ENCODE assay signal across 11 cellular contexts in genomic region chr2:144471316-144472045, GRCh38. TPM values are rescaled to one million over a fixed set of nuclear protein-coding genes. Genes with fewer than 3 reads are reported as not detected.
DNase-seq lines count a peak whose midpoint lies in the region; ATAC-seq, FAIRE-seq and TF ChIP-seq lines count a peak whose summit lies in the region.
"Had no signal": no experiment of that assay in that cellular context is flagged by ENCODE, and none has a peak within 500 bp of the region (broad histone marks: within the 10 kb centered on the region; RNA-seq: fewer than 3 reads in every experiment).

No MANE protein-coding gene starts in this region.

- H3K9me3 Mint-ChIP-seq in effector memory CD8-positive, alpha-beta T cell, result no peaks in the 10 kb centered on the region
- no peaks in the 10 kb centered on the region for H3K9me3 Mint-ChIP-seq in Calu3 (ENCODE audit: low read depth, unreplicated experiment)

- no peak overlapping the region for H2AFZ ChIP-seq in mammary epithelial cell (ENCODE audit: low read depth, low read length)

- BruUV-seq in mammary epithelial cell (replicated peaks; lab: Mats Ljungman, UMichigan) (no TSS peak), Calu3 (replicated peaks; lab: Mats Ljungman, UMichigan) (no TSS peak)

- H3K4me2 ChIP-seq in mammary epithelial cell (ENCODE audit: insufficient read depth, low read depth, low read length), result no peak overlapping the region

- in situ Hi-C loops in mammary epithelial cell (cut with MboI; ENCODE audit: low sequenced_read_pairs in 2 of 2), result no loop called here

- H3K4me3 ChIP-seq in GM12865 (ENCODE audit: low read depth, low read length) (no peak overlapping the region), mammary epithelial cell (replicated peaks in 1 of 3; ENCODE audit: insufficient read depth in 1 of 3, low read depth in 2 of 3, low read length in 3 of 3) (no peak overlapping the region), sigmoid colon (no peak overlapping the region)
- H3K4me3 ChIP-seq: lung, MG63 had no signal

- H3K36me3 ChIP-seq in mammary epithelial cell (ENCODE audit: insufficient read depth, low read length) (no peaks in the 10 kb centered on the region), sigmoid colon (no peaks in the 10 kb centered on the region)

- peak overlapping the region in 1 of 2 donors; percentile 56 for H3K27ac Mint-ChIP-seq in effector memory CD8-positive, alpha-beta T cell
- H3K27ac Mint-ChIP-seq in Calu3 (ENCODE audit: unreplicated experiment), result no peak overlapping the region

- H3K27me3 ChIP-seq in mammary epithelial cell (ENCODE audit: insufficient read depth, low read length), result no peaks in the 10 kb centered on the region
- H3K27me3 ChIP-seq in sigmoid colon, result no peaks in the 10 kb centered on the region
- H3K27me3 ChIP-seq: MG63 had no signal

- intact Hi-C loops in mammary epithelial cell (cut with micrococcal nuclease), result no loop called here
- intact Hi-C loops in sigmoid colon (cut with DNase I), result no loop called here
- intact Hi-C loops in Calu3 (cut with micrococcal nuclease; ENCODE audit: unreplicated experiment), result no loop called here

- H3K9me3 ChIP-seq in mammary epithelial cell (replicated peaks; ENCODE audit: insufficient read depth, low read length), result no peaks in the 10 kb centered on the region
- no peaks in the 10 kb centered on the region for H3K9me3 ChIP-seq in sigmoid colon
- H3K9me3 ChIP-seq: MG63 had no signal

- peak overlapping the region; percentile 4 to 49 for H3K4me3 Mint-ChIP-seq in effector memory CD8-positive, alpha-beta T cell
- no peak overlapping the region for H3K4me3 Mint-ChIP-seq in Calu3 (ENCODE audit: low read depth, unreplicated experiment)

- H3K4me1 Mint-ChIP-seq in effector memory CD8-positive, alpha-beta T cell (ENCODE audit: low read depth in 2 of 2), result peaks cover 18 to 44% of the 10 kb centered on the region in 2 donors
- no peaks in the 10 kb centered on the region for H3K4me1 Mint-ChIP-seq in Calu3 (ENCODE audit: low read depth, unreplicated experiment)

- no peaks in the 10 kb centered on the region for H3K27me3 Mint-ChIP-seq in effector memory CD8-positive, alpha-beta T cell
- no peaks in the 10 kb centered on the region for H3K27me3 Mint-ChIP-seq in Calu3 (ENCODE audit: unreplicated experiment)

- no peak for FAIRE-seq in frontal cortex (lab: Jason Lieb, UNC)

- H3K36me3 Mint-ChIP-seq in effector memory CD8-positive, alpha-beta T cell (ENCODE audit: insufficient read depth), result peaks cover 18% of the 10 kb centered on the region
- H3K36me3 Mint-ChIP-seq in Calu3 (ENCODE audit: insufficient read depth, unreplicated experiment), result no peaks in the 10 kb centered on the region

- DNase-seq in GM12865 (ENCODE audit: low read depth) (peak; percentile 47), frontal cortex (ENCODE audit: low spot score in 2 of 2) (no peak), mammary epithelial cell (no peak), sigmoid colon (no peak), Calu3 (no peak)
- no peak for DNase-seq in effector memory CD8-positive, alpha-beta T cell
- DNase-seq: DND-41, MG63 had no signal

- CTCF ChIA-PET in mammary epithelial cell (lab: Charles Lee; ENCODE audit: low non-redundant PET), result no interaction called here
- CTCF ChIA-PET in Calu3 (lab: Charles Lee), result no interaction called here

- no peaks in the 10 kb centered on the region for H3K79me2 ChIP-seq in mammary epithelial cell (ENCODE audit: insufficient read depth, low read length)

- no peak for TF ChIP-seq POLR2A in sigmoid colon (IDR thresholded peaks at IDR 0.05)

- no peak for TF ChIP-seq EP300 in sigmoid colon (IDR thresholded peaks at IDR 0.05)

- no peak for TF ChIP-seq CTCF in GM12865 (IDR thresholded peaks at IDR 0.05; ENCODE audit: insufficient read depth, low read depth, low read length, missing control alignments)
- no peak for TF ChIP-seq CTCF in mammary epithelial cell (conservative IDR thresholded peaks at IDR 0.05 in 1 of 2, IDR thresholded peaks at IDR 0.05 in 1 of 2; ENCODE audit: extremely low read depth in 1 of 2, insufficient read depth in 1 of 2, low read depth in 1 of 2, low read length in 2 of 2)
- no peak for TF ChIP-seq CTCF in sigmoid colon (IDR thresholded peaks at IDR 0.05)
- TF ChIP-seq CTCF in Calu3 (IDR thresholded peaks at IDR 0.05; ENCODE audit: unreplicated experiment), result no peak

- H3K27ac ChIP-seq in mammary epithelial cell (ENCODE audit: insufficient read depth, low read depth, low read length) (no peak overlapping the region), sigmoid colon (no peak overlapping the region)

- ATAC-seq in GM21360 (IDR thresholded peaks at IDR 0.05; ENCODE audit: unreplicated experiment) (peak; percentile 63), HG03196 (IDR thresholded peaks at IDR 0.05; ENCODE audit: unreplicated experiment) (peak; percentile 70)
- peak; percentile 70 for ATAC-seq in effector memory CD8-positive, alpha-beta T cell (replicated peaks)

- H4K20me1 ChIP-seq in mammary epithelial cell (ENCODE audit: insufficient read depth, low read length), result no peaks in the 10 kb centered on the region

- dilution Hi-C loops in mammary epithelial cell (cut with HindIII; ENCODE audit: low sequenced_read_pairs), result no loop called here

- WGBS in mammary epithelial cell (ENCODE audit: low coverage, missing lambda C conversion rate), result 82% methylated on average over 2 of the region's 2 CpGs
- WGBS in sigmoid colon, 2 donors, result 35 to 50% methylated on average over 2 of the region's 2 CpGs

- H3K4me1 ChIP-seq in mammary epithelial cell (ENCODE audit: insufficient read depth, low read length) (no peaks in the 10 kb centered on the region), sigmoid colon (peaks cover 0 to 4% (median 0%) of the 10 kb centered on the region in 4 donors)

- no peak overlapping the region for H3K9ac ChIP-seq in mammary epithelial cell (ENCODE audit: insufficient read depth, low read length)

RNA-seq across cellular contexts. Expression of gene ZEB2, which starts 48.4 kb away (rescaled TPM):
- 267 TPM for total RNA-seq in frontal cortex
- total RNA-seq in mammary epithelial cell, result under 1 TPM; 0.45 to 0.50 TPM
- 0.26 TPM for polyA plus RNA-seq in mammary epithelial cell
- polyA minus RNA-seq in mammary epithelial cell, result not detected
- 10 to 100 TPM; 51.0 to 70.6 (median 61.3) TPM for total RNA-seq in sigmoid colon
- 10 to 100 TPM in 2 of 3 donors, 1 to 10 TPM in 1; 8.1 to 19.8 (median 17.6) TPM for polyA plus RNA-seq in sigmoid colon
- 0.32 and 0.97 TPM in 2 replicates for total RNA-seq in Calu3 (2022)

Comparison
In these comparisons a context has a peak if more than half of its experiments do, and no peak if none do; other contexts are left out.
1. RNA of gene ZEB2, which starts 48.4 kb away (total RNA-seq): 267 TPM in frontal cortex (single experiment) and 51.0 to 70.6 TPM in sigmoid colon; 0.32 to 0.97 TPM in Calu3 and 0.45 to 0.50 TPM in mammary epithelial cell; every median in the first group is over 10 times any median in the second.
2. Peak in every context shown above with its lines, with median percentiles within 50 percentile points of each other: ATAC-seq.